In genomic region chr17:69223809-69224208, GRCh38 we compare ENCODE assay signal across 9 cellular contexts. TPM values are rescaled to one million over a fixed set of nuclear protein-coding genes. Genes with fewer than 3 reads are reported as not detected.
DNase-seq lines count a peak whose midpoint lies in the region; ATAC-seq and TF ChIP-seq lines count a peak whose summit lies in the region.
"Had no signal": no experiment of that assay in that cellular context is flagged by ENCODE, and none has a peak within 500 bp of the region (broad histone marks: within the 10 kb centered on the region; RNA-seq: fewer than 3 reads in every experiment).

No MANE protein-coding gene starts in this region.

- H3K79me1 ChIP-seq in trophoblast cell (ENCODE audit: low read length): no peaks in the 10 kb centered on the region

- TF ChIP-seq POLR2A in erythroblast (IDR thresholded peaks at IDR 0.05; ENCODE audit: low read length): no peak

- H3K27me3 ChIP-seq in psoas muscle (ENCODE audit: insufficient read depth in 3 of 3, low read length in 2 of 3) (no peaks in the 10 kb centered on the region), trophoblast cell (ENCODE audit: insufficient read depth, low read length) (no peaks in the 10 kb centered on the region)

- no peak overlapping the region for H3K14ac ChIP-seq in trophoblast cell (ENCODE audit: low read length)

- H3K27ac ChIP-seq in OCI-LY7 (ENCODE audit: low read depth, low read length, poor library complexity, severe bottlenecking) (no peak overlapping the region), psoas muscle (no peak overlapping the region), trophoblast cell (ENCODE audit: low read depth, low read length) (no peak overlapping the region), RWPE1 (no peak overlapping the region)
- H3K27ac ChIP-seq: 22Rv1 had no signal

- intact Hi-C loops in OCI-LY7 (cut with micrococcal nuclease; ENCODE audit: unreplicated experiment) (no loop called here), psoas muscle (cut with DNase I) (no loop called here)

- peaks cover 29% of the 10 kb centered on the region for H3K4me1 ChIP-seq in OCI-LY7 (ENCODE audit: insufficient read depth, low read length, poor library complexity, severe bottlenecking)
- no peaks in the 10 kb centered on the region for H3K4me1 ChIP-seq in psoas muscle
- no peaks in the 10 kb centered on the region for H3K4me1 ChIP-seq in trophoblast cell (ENCODE audit: control insufficient read depth in 1 of 2, insufficient read depth in 2 of 2, low read length in 2 of 2)

- no peak overlapping the region for H3K23ac ChIP-seq in trophoblast cell (ENCODE audit: low read length)

- H3K9ac ChIP-seq in trophoblast cell (ENCODE audit: low read length): no peak overlapping the region

- H4K20me1 ChIP-seq in OCI-LY7 (ENCODE audit: insufficient read depth, low read length): no peaks in the 10 kb centered on the region

- BruUV-seq in OCI-LY7 (replicated peaks; lab: Mats Ljungman, UMichigan): no TSS peak

- no peak overlapping the region for H2AK5ac ChIP-seq in trophoblast cell (ENCODE audit: low read length)

- H3K79me2 ChIP-seq in OCI-LY7 (ENCODE audit: insufficient read depth, low read depth, low read length): no peaks in the 10 kb centered on the region
- no peaks in the 10 kb centered on the region for H3K79me2 ChIP-seq in trophoblast cell (ENCODE audit: control insufficient read depth, insufficient read depth, low read length, poor library complexity)

- no peak overlapping the region for H2BK5ac ChIP-seq in trophoblast cell (ENCODE audit: low read depth, low read length, poor library complexity)

- WGBS in psoas muscle, 3 donors: 88 to 94% (median 90%) methylated on average over 3 of the region's 3 CpGs
- WGBS in trophoblast cell (ENCODE audit: extremely low coverage, insufficient coverage, insufficient read length): no CpG with 5 or more reads among the region's 3 CpGs

- CTCF ChIA-PET in OCI-LY7 (lab: Charles Lee; ENCODE audit: unreplicated experiment): no interaction called here
- CTCF ChIA-PET in RWPE1 (lab: Yijun Ruan, JAX): no interaction called here

- ATAC-seq in HG02571 (IDR thresholded peaks at IDR 0.05; ENCODE audit: unreplicated experiment) (peak; percentile 75), psoas muscle (peak in 1 of 4 donors; percentile 25)

- no peaks in the 10 kb centered on the region for H3K9me2 ChIP-seq in OCI-LY7 (ENCODE audit: insufficient read depth, low read length)

- H4K91ac ChIP-seq in trophoblast cell (ENCODE audit: low read depth, low read length): no peak overlapping the region

- no peak overlapping the region for H3K4ac ChIP-seq in trophoblast cell (ENCODE audit: low read depth, low read length)

- no peaks in the 10 kb centered on the region for H3K9me3 ChIP-seq in OCI-LY7 (ENCODE audit: low read length)
- no peaks in the 10 kb centered on the region for H3K9me3 ChIP-seq in psoas muscle
- H3K9me3 ChIP-seq in trophoblast cell (ENCODE audit: insufficient read depth, low read depth, low read length): no peaks in the 10 kb centered on the region

- H4K12ac ChIP-seq in trophoblast cell (ENCODE audit: low read depth, low read length): no peak overlapping the region

- no peak overlapping the region for H2BK120ac ChIP-seq in trophoblast cell (ENCODE audit: insufficient read depth, low read length, poor library complexity)

- H2BK12ac ChIP-seq in trophoblast cell (ENCODE audit: low read length): no peak overlapping the region

- H2AFZ ChIP-seq in OCI-LY7 (ENCODE audit: low read length): peak overlapping the region; percentile 64
- no peak overlapping the region for H2AFZ ChIP-seq in trophoblast cell (ENCODE audit: insufficient read depth, low read length, poor library complexity)

- no peak for TF ChIP-seq CTCF in OCI-LY7 (conservative IDR thresholded peaks at IDR 0.05; ENCODE audit: low read length)
- no peak for TF ChIP-seq CTCF in psoas muscle (IDR thresholded peaks at IDR 0.05)
- no peak for TF ChIP-seq CTCF in RWPE1 (conservative IDR thresholded peaks at IDR 0.05; ENCODE audit: low read depth)

- POLR2A ChIA-PET in OCI-LY7 (lab: Charles Lee) (interaction anchor here (0.9 to 1.5 kb wide), 8 partner anchors 10 to 131 kb away, joined by 3 to 4 read pairs (median 3); no protein-coding TSS in a partner anchor), RWPE1 (lab: Yijun Ruan, JAX; ENCODE audit: low non-redundant PET) (no interaction called here)

- H3K18ac ChIP-seq in trophoblast cell (ENCODE audit: low read length): no peak overlapping the region

- H3K36me3 ChIP-seq in OCI-LY7 (ENCODE audit: insufficient read depth, low read length): no peaks in the 10 kb centered on the region
- peaks cover 2 to 66% of the 10 kb centered on the region in 2 donors for H3K36me3 ChIP-seq in psoas muscle (ENCODE audit: insufficient read depth in 1 of 2, low read depth in 1 of 2)
- H3K36me3 ChIP-seq in trophoblast cell (ENCODE audit: control insufficient read depth in 1 of 2, insufficient read depth in 2 of 2, low read length in 2 of 2): no peaks in the 10 kb centered on the region

- no peak overlapping the region for H4K8ac ChIP-seq in trophoblast cell (ENCODE audit: low read depth, low read length)

- no peak overlapping the region for H3K4me3 ChIP-seq in OCI-LY7 (ENCODE audit: low read depth, low read length, poor library complexity, severe bottlenecking)
- peak overlapping the region; percentile 47 for H3K4me3 ChIP-seq in psoas muscle
- no peak overlapping the region for H3K4me3 ChIP-seq in trophoblast cell (ENCODE audit: low read depth, low read length)

- H3K4me2 ChIP-seq in OCI-LY7 (ENCODE audit: low read length): peak overlapping the region; percentile 27
- no peak overlapping the region for H3K4me2 ChIP-seq in trophoblast cell (ENCODE audit: low read length)

- peak; percentile 8 for DNase-seq in NCI-H1436 (lab: John Stamatoyannopoulos, UW)
- DNase-seq in NCI-H1436 treated with DMSO at 0.1 percent for 48 hours (lab: John Stamatoyannopoulos, UW): no peak
- DNase-seq in OCI-LY7 (ENCODE audit: low spot score): peak; percentile 19
- no peak for DNase-seq in psoas muscle
- DNase-seq in trophoblast cell: no peak
- no peak for DNase-seq in RWPE1 (ENCODE audit: low spot score)
- no peak for DNase-seq in erythroblast (lab: John Stamatoyannopoulos, UW)

RNA-seq across cellular contexts. Expression of gene ABCA10, which starts 4.8 kb away (rescaled TPM):
- 0.13 TPM in 2 replicates for total RNA-seq in OCI-LY7 (2014; rRNA removed; shearing (Covaris generic))
- total RNA-seq in OCI-LY7 (2022): 0.24 TPM in 1 of 2 replicates, not detected in the other
- 1 to 10 TPM; 5.0 to 9.6 (median 5.9) TPM for total RNA-seq in psoas muscle
- polyA plus RNA-seq in psoas muscle: 1 to 10 TPM; 1.4 to 4.1 (median 3.1) TPM
- 0.04 and 0.07 TPM in 2 replicates for polyA plus RNA-seq in trophoblast cell (2013)

Comparison
In these comparisons a context has a peak if more than half of its experiments do, and no peak if none do; other contexts are left out.
1. DNase-seq: peak in NCI-H1436 (single experiment) and OCI-LY7 (single experiment); none in NCI-H1436 treated with DMSO at 0.1 percent for 48 hours (single experiment), psoas muscle (0 of 2), trophoblast cell (0 of 2), RWPE1 (single experiment) and erythroblast (0 of 2).
2. RNA of gene ABCA10, which starts 4.8 kb away (total RNA-seq): 5.0 to 9.6 TPM in psoas muscle; 0.13 to 0.24 TPM in OCI-LY7; every median in the first group is over 4 times any median in the second.